8 cellular contexts compared by ENCODE assay signal in genomic region chr5:172795401-172795977, GRCh38. TPM values are rescaled to one million over a fixed set of nuclear protein-coding genes. Genes with fewer than 3 reads are reported as not detected.
DNase-seq lines count a peak whose midpoint lies in the region; ATAC-seq and TF ChIP-seq lines count a peak whose summit lies in the region.

No MANE protein-coding gene starts in this region.

- peak overlapping the region; percentile 18 for H3K4me3 Mint-ChIP-seq in osteocyte (ENCODE audit: unreplicated experiment)
- no peak overlapping the region for H3K4me3 Mint-ChIP-seq in activated CD4-positive, alpha-beta T cell treated with anti-CD3 and anti-CD28 coated beads for 36 hours

- no peak for ATAC-seq in activated CD4-positive, alpha-beta T cell treated with anti-CD3 and anti-CD28 coated beads for 36 hours

- H3K4me1 ChIP-seq in BLaER1 (peaks cover 100% of the 10 kb centered on the region), SJSA1 (replicated peaks) (peaks cover 81% of the 10 kb centered on the region)

- H3K27me3 Mint-ChIP-seq in osteocyte (ENCODE audit: unreplicated experiment) = no peaks in the 10 kb centered on the region
- H3K27me3 Mint-ChIP-seq in activated CD4-positive, alpha-beta T cell treated with anti-CD3 and anti-CD28 coated beads for 36 hours = no peaks in the 10 kb centered on the region

- DNase-seq in SJSA1 (ENCODE audit: low read depth in 1 of 2, low spot score in 2 of 2) (peak; percentile 94), glomerular endothelial cell (ENCODE audit: extremely low read depth, low read depth, low spot score) (peak; percentile 87), osteocyte (ENCODE audit: extremely low spot score, unreplicated experiment) (peak; percentile 92), germinal center (ENCODE audit: low spot score) (no peak), pons (ENCODE audit: low spot score) (no peak)
- DNase-seq in stimulated activated CD4-positive, alpha-beta T cell treated with anti-CD3 and anti-CD28 coated beads, Interleukin-12 subunit alpha, Interleukin-12 subunit beta, amount 100 ng/mL, for 4 hours = no peak
- no peak for DNase-seq in activated CD4-positive, alpha-beta T cell treated with anti-CD3 and anti-CD28 coated beads for 36 hours

- peak overlapping the region; percentile 91 for H3K27ac Mint-ChIP-seq in osteocyte (ENCODE audit: unreplicated experiment)
- H3K27ac Mint-ChIP-seq in activated CD4-positive, alpha-beta T cell treated with anti-CD3 and anti-CD28 coated beads for 36 hours = no peak overlapping the region

- H4K20me1 ChIP-seq in BLaER1 = no peaks in the 10 kb centered on the region

- H3K36me3 ChIP-seq in BLaER1 (no peaks in the 10 kb centered on the region), SJSA1 (no peaks in the 10 kb centered on the region)

- peak overlapping the region; percentile 90 for H3K4me2 ChIP-seq in BLaER1

- H3K27me3 ChIP-seq in BLaER1 (no peaks in the 10 kb centered on the region), SJSA1 (replicated peaks) (no peaks in the 10 kb centered on the region)

- H3K9me3 ChIP-seq in BLaER1 (no peaks in the 10 kb centered on the region), SJSA1 (replicated peaks) (0 out of 2 replicates have a peak, but pooled peaks cover 5% of the 10 kb centered on the region)

- H3K9me3 Mint-ChIP-seq in osteocyte (ENCODE audit: unreplicated experiment) = no peaks in the 10 kb centered on the region
- no peaks in the 10 kb centered on the region for H3K9me3 Mint-ChIP-seq in activated CD4-positive, alpha-beta T cell treated with anti-CD3 and anti-CD28 coated beads for 36 hours (ENCODE audit: low read depth)

- intact Hi-C loops in activated CD4-positive, alpha-beta T cell treated with anti-CD3 and anti-CD28 coated beads for 36 hours (cut with DNase I, micrococcal nuclease) = no loop called here

- H3K4me3 ChIP-seq in BLaER1 = no peak overlapping the region
- H3K4me3 ChIP-seq in SJSA1 = no peak overlapping the region

- CTCF ChIA-PET in activated CD4-positive, alpha-beta T cell treated with anti-CD3 and anti-CD28 coated beads for 36 hours (lab: Charles Lee) = no interaction called here

- H3K27ac ChIP-seq in BLaER1 (peak overlapping the region; percentile 97), SJSA1 (peak overlapping the region; percentile 72)

- H3K36me3 Mint-ChIP-seq in osteocyte (ENCODE audit: unreplicated experiment) = no peaks in the 10 kb centered on the region
- no peaks in the 10 kb centered on the region for H3K36me3 Mint-ChIP-seq in activated CD4-positive, alpha-beta T cell treated with anti-CD3 and anti-CD28 coated beads for 36 hours (ENCODE audit: low read depth)

- no peak for TF ChIP-seq CTCF in osteocyte (IDR thresholded peaks at IDR 0.05)

- POLR2A ChIA-PET in activated CD4-positive, alpha-beta T cell treated with anti-CD3 and anti-CD28 coated beads for 36 hours (lab: Charles Lee) = interaction anchor here (0.8 kb wide), 1 partner anchor 12 kb away, joined by 4 read pairs; no protein-coding TSS in a partner anchor

- H3K9ac ChIP-seq in BLaER1 = peak overlapping the region; percentile 80; the same call in 1 of the 2 replicates

- H3K4me1 Mint-ChIP-seq in osteocyte (ENCODE audit: unreplicated experiment) = peaks cover 81% of the 10 kb centered on the region
- peaks cover 22% of the 10 kb centered on the region for H3K4me1 Mint-ChIP-seq in activated CD4-positive, alpha-beta T cell treated with anti-CD3 and anti-CD28 coated beads for 36 hours

RNA-seq across cellular contexts. Expression of gene DUSP1, which starts 24.5 kb away (rescaled TPM):
- 322 and 475 TPM in 2 replicates for total RNA-seq in SJSA1 (2014; rRNA removed; shearing (Covaris generic))
- total RNA-seq in glomerular endothelial cell = 189 and 258 TPM in 2 replicates
- 201 and 250 TPM in 2 replicates for total RNA-seq in osteocyte
- 1 to 10 TPM; 6.7 to 7.4 TPM for total RNA-seq in activated CD4-positive, alpha-beta T cell treated with anti-CD3 and anti-CD28 coated beads for 36 hours

RNA-seq across cellular contexts. Expression of gene ERGIC1, which starts 38.6 kb away (rescaled TPM):
- total RNA-seq in SJSA1 (2014; rRNA removed; shearing (Covaris generic)) = 115 and 202 TPM in 2 replicates
- total RNA-seq in glomerular endothelial cell (168 and 172 TPM in 2 replicates), osteocyte (174 and 175 TPM in 2 replicates)
- 10 to 100 TPM; 40.3 to 50.0 TPM for total RNA-seq in activated CD4-positive, alpha-beta T cell treated with anti-CD3 and anti-CD28 coated beads for 36 hours

Comparison
In these comparisons a context has a peak if more than half of its experiments do, and no peak if none do; other contexts are left out.
1. DNase-seq: peak in SJSA1 (2 of 2), glomerular endothelial cell (single experiment) and osteocyte (single experiment); none in stimulated activated CD4-positive, alpha-beta T cell treated with anti-CD3 and anti-CD28 coated beads, Interleukin-12 subunit alpha, Interleukin-12 subunit beta, amount 100 ng/mL, for 4 hours (single experiment), germinal center (single experiment), pons (single experiment) and activated CD4-positive, alpha-beta T cell treated with anti-CD3 and anti-CD28 coated beads for 36 hours (single experiment).
2. RNA of gene DUSP1, which starts 24.5 kb away (total RNA-seq): 322 to 475 TPM in SJSA1, 189 to 258 TPM in glomerular endothelial cell and 201 to 250 TPM in osteocyte; 6.7 to 7.4 TPM in activated CD4-positive, alpha-beta T cell treated with anti-CD3 and anti-CD28 coated beads for 36 hours; every median in the first group is over 10 times any median in the second.